17 cellular contexts compared by ENCODE assay signal in the genomic region with DNA sequence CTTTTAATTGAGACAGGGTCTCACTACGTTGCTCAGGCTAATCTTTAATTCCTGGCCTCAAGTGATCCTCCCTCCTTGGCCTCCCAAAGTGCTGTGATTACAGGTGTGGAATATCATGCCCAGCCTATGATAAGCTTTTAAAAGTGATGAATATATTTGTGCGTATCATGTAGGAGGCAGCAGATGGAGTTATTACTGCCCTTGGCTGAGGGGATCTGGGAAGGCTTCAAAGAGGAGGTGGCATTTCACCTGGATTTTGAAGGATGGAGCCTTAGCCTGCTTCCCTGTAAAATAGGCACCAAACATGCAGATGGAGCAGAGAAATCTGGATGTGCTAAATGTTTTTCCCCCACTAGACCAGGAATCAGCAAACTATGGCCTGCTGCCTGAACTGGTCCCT. TPM values are rescaled to one million over a fixed set of nuclear protein-coding genes. Genes with fewer than 3 reads are reported as not detected.
DNase-seq lines count a peak whose midpoint lies in the region; ATAC-seq and TF ChIP-seq lines count a peak whose summit lies in the region.
"Had no signal": no experiment of that assay in that cellular context is flagged by ENCODE, and none has a peak within 500 bp of the region (broad histone marks: within the 10 kb centered on the region; RNA-seq: fewer than 3 reads in every experiment).

No MANE protein-coding gene starts in this region.

- H3K36me3 Mint-ChIP-seq in T-helper 2 cell treated with Interferon-gamma antibody and Interleukin-4, amounts not matched to agents 5 μg/mL and 100 μg/mL, for 36 hours (ENCODE audit: low read depth), result peaks cover 38% of the 10 kb centered on the region
- peaks cover 11 to 31% of the 10 kb centered on the region in 2 donors for H3K36me3 Mint-ChIP-seq in activated naive CD4-positive, alpha-beta T cell treated with anti-CD3 and anti-CD28 coated beads, Interleukin-2, amount 50 U/mL, for 72 hours
- peaks cover 30% of the 10 kb centered on the region for H3K36me3 Mint-ChIP-seq in activated CD8-positive, alpha-beta T cell treated with anti-CD3 and anti-CD28 coated beads for 36 hours (ENCODE audit: low read depth)
- peaks cover 18% of the 10 kb centered on the region for H3K36me3 Mint-ChIP-seq in natural killer cell treated with Interleukin-12 subunit alpha and Interleukin-12 subunit beta and Interleukin-15 and Interleukin-18, amount 100 ng/mL, for 72 hours

- no peaks in the 10 kb centered on the region for H3K27me3 Mint-ChIP-seq in T-helper 2 cell treated with Interferon-gamma antibody and Interleukin-4, amounts not matched to agents 5 μg/mL and 100 μg/mL, for 36 hours (ENCODE audit: low read depth)
- no peaks in the 10 kb centered on the region for H3K27me3 Mint-ChIP-seq in activated CD8-positive, alpha-beta T cell treated with anti-CD3 and anti-CD28 coated beads for 36 hours
- no peaks in the 10 kb centered on the region for H3K27me3 Mint-ChIP-seq in natural killer cell treated with Interleukin-12 subunit alpha and Interleukin-12 subunit beta and Interleukin-15 and Interleukin-18, amount 100 ng/mL, for 72 hours

- POLR2A ChIA-PET in activated CD8-positive, alpha-beta T cell treated with anti-CD3 and anti-CD28 coated beads for 36 hours (lab: Charles Lee), result interaction anchor here (0.9 to 13.5 kb wide), 4 partner anchors 8 to 131 kb away, joined by 3 to 261 read pairs (median 146); partner anchors contain the start of gene PIM1

- TF ChIP-seq CTCF in activated CD8-positive, alpha-beta T cell treated with anti-CD3 and anti-CD28 coated beads for 36 hours (IDR thresholded peaks at IDR 0.05), result no peak

- H3K27ac Mint-ChIP-seq in T-helper 2 cell treated with Interferon-gamma antibody and Interleukin-4, amounts not matched to agents 5 μg/mL and 100 μg/mL, for 36 hours, result peak overlapping the region; percentile 67
- H3K27ac Mint-ChIP-seq in activated naive CD4-positive, alpha-beta T cell treated with anti-CD3 and anti-CD28 coated beads, Interleukin-2, amount 50 U/mL, for 72 hours, result peak overlapping the region; percentile 22 to 32
- peak overlapping the region; percentile 57 for H3K27ac Mint-ChIP-seq in activated CD8-positive, alpha-beta T cell treated with anti-CD3 and anti-CD28 coated beads for 36 hours
- peak overlapping the region; percentile 96 to 100 for H3K27ac Mint-ChIP-seq in natural killer cell treated with Interleukin-12 subunit alpha and Interleukin-12 subunit beta and Interleukin-15 and Interleukin-18, amount 100 ng/mL, for 72 hours

- no peak for ATAC-seq in activated naive CD4-positive, alpha-beta T cell treated with anti-CD3 and anti-CD28 coated beads, Interleukin-2, amount 50 U/mL, for 72 hours
- ATAC-seq in activated CD8-positive, alpha-beta T cell treated with anti-CD3 and anti-CD28 coated beads for 36 hours, result no peak
- no peak for ATAC-seq in natural killer cell treated with Interleukin-12 subunit alpha and Interleukin-12 subunit beta and Interleukin-15 and Interleukin-18, amount 100 ng/mL, for 72 hours
- ATAC-seq in GM18907 (IDR thresholded peaks at IDR 0.05; ENCODE audit: unreplicated experiment), result no peak

- intact Hi-C loops in activated CD8-positive, alpha-beta T cell treated with anti-CD3 and anti-CD28 coated beads for 36 hours (cut with micrococcal nuclease), result no loop called here

- peaks cover 60% of the 10 kb centered on the region for H3K4me1 Mint-ChIP-seq in T-helper 2 cell treated with Interferon-gamma antibody and Interleukin-4, amounts not matched to agents 5 μg/mL and 100 μg/mL, for 36 hours (ENCODE audit: low read depth)
- peaks cover 58% of the 10 kb centered on the region for H3K4me1 Mint-ChIP-seq in activated CD8-positive, alpha-beta T cell treated with anti-CD3 and anti-CD28 coated beads for 36 hours (ENCODE audit: low read depth)
- H3K4me1 Mint-ChIP-seq in natural killer cell treated with Interleukin-12 subunit alpha and Interleukin-12 subunit beta and Interleukin-15 and Interleukin-18, amount 100 ng/mL, for 72 hours (ENCODE audit: low read depth in 2 of 2), result peaks cover 45 to 63% of the 10 kb centered on the region in 2 donors

- no peak for DNase-seq in T-helper 2 cell treated with Interferon-gamma antibody and Interleukin-4, amounts not matched to agents 5 μg/mL and 100 μg/mL, for 36 hours (ENCODE audit: low spot score)
- DNase-seq in T-helper 2 cell, result no peak
- no peak for DNase-seq in activated naive CD4-positive, alpha-beta T cell treated with anti-CD3 and anti-CD28 coated beads, Interleukin-2, amount 50 U/mL, for 72 hours (ENCODE audit: low spot score in 2 of 2)
- DNase-seq in activated naive CD4-positive, alpha-beta T cell treated with anti-CD3 and anti-CD28 coated beads, Interleukin-2, amount 50 U/mL, for 16 hours, result no peak
- DNase-seq in activated CD8-positive, alpha-beta T cell treated with anti-CD3 and anti-CD28 coated beads for 36 hours, result no peak
- DNase-seq in natural killer cell treated with Interleukin-12 subunit alpha and Interleukin-12 subunit beta and Interleukin-15 and Interleukin-18, amount 100 ng/mL, for 72 hours (ENCODE audit: low spot score), result no peak
- DNase-seq in stimulated activated CD4-positive, alpha-beta T cell treated with anti-CD3 and anti-CD28 coated beads, Interleukin-2, amount 100 ng/mL, for 48 hours, result no peak
- DNase-seq: COR-L47, EL, KG1, NCI-H1436, NCI-H2029, NCI-H2171, NCI-H510A, NCI-H82, PC-9 had no signal

- H3K9me3 Mint-ChIP-seq in T-helper 2 cell treated with Interferon-gamma antibody and Interleukin-4, amounts not matched to agents 5 μg/mL and 100 μg/mL, for 36 hours, result peaks cover 4% of the 10 kb centered on the region
- H3K9me3 Mint-ChIP-seq in activated naive CD4-positive, alpha-beta T cell treated with anti-CD3 and anti-CD28 coated beads, Interleukin-2, amount 50 U/mL, for 72 hours, result no peaks in the 10 kb centered on the region
- no peaks in the 10 kb centered on the region for H3K9me3 Mint-ChIP-seq in activated CD8-positive, alpha-beta T cell treated with anti-CD3 and anti-CD28 coated beads for 36 hours
- H3K9me3 Mint-ChIP-seq in natural killer cell treated with Interleukin-12 subunit alpha and Interleukin-12 subunit beta and Interleukin-15 and Interleukin-18, amount 100 ng/mL, for 72 hours, result no peaks in the 10 kb centered on the region

- no peak overlapping the region for H3K4me3 Mint-ChIP-seq in T-helper 2 cell treated with Interferon-gamma antibody and Interleukin-4, amounts not matched to agents 5 μg/mL and 100 μg/mL, for 36 hours
- H3K4me3 Mint-ChIP-seq in activated CD8-positive, alpha-beta T cell treated with anti-CD3 and anti-CD28 coated beads for 36 hours, result no peak overlapping the region
- no peak overlapping the region for H3K4me3 Mint-ChIP-seq in natural killer cell treated with Interleukin-12 subunit alpha and Interleukin-12 subunit beta and Interleukin-15 and Interleukin-18, amount 100 ng/mL, for 72 hours

- CTCF ChIA-PET in activated CD8-positive, alpha-beta T cell treated with anti-CD3 and anti-CD28 coated beads for 36 hours (lab: Charles Lee), result interaction anchor here (0.7 to 18.8 kb wide), 6 partner anchors 10 to 154 kb away, joined by 3 to 502 read pairs (median 6); no protein-coding TSS in a partner anchor

RNA-seq across cellular contexts. Expression of gene PIM1, which starts 10.1 kb away (rescaled TPM):
- total RNA-seq in activated naive CD4-positive, alpha-beta T cell treated with anti-CD3 and anti-CD28 coated beads, Interleukin-2, amount 50 U/mL, for 72 hours, result 100 to 1,000 TPM; 280 to 408 TPM
- 100 to 1,000 TPM; 293 to 305 TPM for total RNA-seq in activated CD8-positive, alpha-beta T cell treated with anti-CD3 and anti-CD28 coated beads for 36 hours
- 100 to 1,000 TPM; 511 to 723 TPM for total RNA-seq in natural killer cell treated with Interleukin-12 subunit alpha and Interleukin-12 subunit beta and Interleukin-15 and Interleukin-18, amount 100 ng/mL, for 72 hours

Comparison
In these comparisons a context has a peak if more than half of its experiments do, and no peak if none do; other contexts are left out.
1. H3K27ac Mint-ChIP-seq: peak in every context shown above with its lines; median percentile 98 in natural killer cell treated with Interleukin-12 subunit alpha and Interleukin-12 subunit beta and Interleukin-15 and Interleukin-18, amount 100 ng/mL, for 72 hours; 67 in T-helper 2 cell treated with Interferon-gamma antibody and Interleukin-4, amounts not matched to agents 5 μg/mL and 100 μg/mL, for 36 hours; 57 in activated CD8-positive, alpha-beta T cell treated with anti-CD3 and anti-CD28 coated beads for 36 hours; 27 in activated naive CD4-positive, alpha-beta T cell treated with anti-CD3 and anti-CD28 coated beads, Interleukin-2, amount 50 U/mL, for 72 hours.